In the genomic region with DNA sequence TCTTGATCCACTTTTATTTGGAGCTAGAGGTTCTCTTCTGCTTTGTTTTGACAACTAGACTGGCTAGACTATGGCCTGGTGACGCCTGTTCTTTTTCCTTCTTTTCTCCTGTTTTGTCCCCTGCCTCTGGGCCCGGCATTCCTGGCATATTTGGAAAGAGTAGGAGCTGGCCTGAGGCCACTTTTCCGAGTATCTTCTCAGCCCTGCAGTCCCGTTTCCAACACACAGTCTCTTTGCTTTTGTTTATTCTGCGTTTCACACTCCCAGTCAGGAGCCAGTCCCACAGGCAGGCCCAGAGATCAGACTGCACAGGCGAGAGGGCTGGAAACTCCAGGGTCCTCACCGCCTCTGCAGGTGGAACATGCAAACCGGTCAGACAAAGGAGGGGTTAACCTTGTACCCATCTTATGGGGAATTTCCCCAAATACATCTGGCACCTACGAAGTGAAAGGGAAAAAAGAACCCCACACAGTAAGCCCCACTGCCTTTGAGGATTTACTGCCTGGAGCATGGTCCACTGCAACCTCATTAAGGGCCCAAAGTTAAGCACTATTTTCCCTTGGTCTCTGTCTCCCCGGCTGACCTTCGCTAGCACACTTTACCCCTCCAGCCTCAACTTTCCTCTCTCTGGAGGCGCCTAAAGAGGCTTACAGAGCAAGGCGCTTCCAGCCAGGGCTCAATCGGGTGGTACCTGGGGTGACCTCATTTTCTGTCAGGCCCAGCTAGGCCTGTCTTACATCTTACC, we compare ENCODE assay signal across 1 cellular context.
TF ChIP-seq lines count a peak whose summit lies in the region.

No MANE protein-coding gene starts in this region.

TF ChIP-seq in HepG2, 621 proteins besides CTCF, POLR2A, EP300 and RAD21 (continued from another document):
- TF ChIP-seq, protein P1, sequence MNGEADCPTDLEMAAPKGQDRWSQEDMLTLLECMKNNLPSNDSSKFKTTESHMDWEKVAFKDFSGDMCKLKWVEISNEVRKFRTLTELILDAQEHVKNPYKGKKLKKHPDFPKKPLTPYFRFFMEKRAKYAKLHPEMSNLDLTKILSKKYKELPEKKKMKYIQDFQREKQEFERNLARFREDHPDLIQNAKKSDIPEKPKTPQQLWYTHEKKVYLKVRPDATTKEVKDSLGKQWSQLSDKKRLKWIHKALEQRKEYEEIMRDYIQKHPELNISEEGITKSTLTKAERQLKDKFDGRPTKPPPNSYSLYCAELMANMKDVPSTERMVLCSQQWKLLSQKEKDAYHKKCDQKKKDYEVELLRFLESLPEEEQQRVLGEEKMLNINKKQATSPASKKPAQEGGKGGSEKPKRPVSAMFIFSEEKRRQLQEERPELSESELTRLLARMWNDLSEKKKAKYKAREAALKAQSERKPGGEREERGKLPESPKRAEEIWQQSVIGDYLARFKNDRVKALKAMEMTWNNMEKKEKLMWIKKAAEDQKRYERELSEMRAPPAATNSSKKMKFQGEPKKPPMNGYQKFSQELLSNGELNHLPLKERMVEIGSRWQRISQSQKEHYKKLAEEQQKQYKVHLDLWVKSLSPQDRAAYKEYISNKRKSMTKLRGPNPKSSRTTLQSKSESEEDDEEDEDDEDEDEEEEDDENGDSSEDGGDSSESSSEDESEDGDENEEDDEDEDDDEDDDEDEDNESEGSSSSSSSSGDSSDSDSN (CRISPR knock-in tag; IDR thresholded peaks at IDR 0.05), result peak; percentile 46; the same call in 1 of the 2 replicates
- TF ChIP-seq ATF1 (CRISPR knock-in tag; IDR thresholded peaks at IDR 0.05) (no peak), AGO1 (IDR thresholded peaks at IDR 0.05; ENCODE audit: low read depth, low read length, poor library complexity, severe bottlenecking) (no peak), FOXO1 (CRISPR knock-in tag; IDR thresholded peaks at IDR 0.05) (peak; percentile 49; the same call in 1 of the 2 replicates), HNF4A (CRISPR knock-in tag; IDR thresholded peaks at IDR 0.05) (peak; percentile 70; the same call in 1 of the 2 replicates), JUN (CRISPR knock-in tag; IDR thresholded peaks at IDR 0.05) (peak; percentile 64), KLF16 (CRISPR knock-in tag; IDR thresholded peaks at IDR 0.05) (no peak), SNAPC2 (CRISPR knock-in tag; IDR thresholded peaks at IDR 0.05) (no peak), REXO4 (CRISPR knock-in tag; IDR thresholded peaks at IDR 0.05; ENCODE audit: borderline replicate concordance) (no peak), ARHGAP35 (CRISPR knock-in tag; IDR thresholded peaks at IDR 0.05; ENCODE audit: borderline replicate concordance) (no peak), SRF (IDR thresholded peaks at IDR 0.05; ENCODE audit: low read depth, low read length) (no peak), HCFC1 (IDR thresholded peaks at IDR 0.05; ENCODE audit: low read depth, low read length) (no peak), ATF7 (IDR thresholded peaks at IDR 0.05) (no peak), ATF7 (CRISPR knock-in tag; IDR thresholded peaks at IDR 0.05) (0 out of 2 replicates have a peak, but pooled peaks have one; percentile 37), ZSCAN12 (CRISPR knock-in tag; IDR thresholded peaks at IDR 0.05) (no peak), NFE2L1 (CRISPR knock-in tag; IDR thresholded peaks at IDR 0.05; ENCODE audit: borderline replicate concordance) (no peak), ZNF747 (CRISPR knock-in tag; IDR thresholded peaks at IDR 0.05; ENCODE audit: borderline replicate concordance) (peak; percentile 68; the same call in 1 of the 2 replicates), KAT2B (IDR thresholded peaks at IDR 0.05; ENCODE audit: borderline replicate concordance, low read depth, low read length) (no peak), ZEB1 (IDR thresholded peaks at IDR 0.05; ENCODE audit: insufficient replicate concordance, low read depth) (no peak), SAP130 (CRISPR knock-in tag; IDR thresholded peaks at IDR 0.05; ENCODE audit: low read depth) (peak; percentile 70), NR2F1 (CRISPR knock-in tag; IDR thresholded peaks at IDR 0.05) (no peak), PLRG1 (conservative IDR thresholded peaks at IDR 0.05) (no peak), ATM (IDR thresholded peaks at IDR 0.05; ENCODE audit: borderline replicate concordance) (no peak), ZNF768 (CRISPR knock-in tag; IDR thresholded peaks at IDR 0.05) (peak; percentile 32; the same call in 1 of the 2 replicates), ZNF510 (CRISPR knock-in tag; IDR thresholded peaks at IDR 0.05; ENCODE audit: low read depth) (no peak), FLYWCH1 (CRISPR knock-in tag; IDR thresholded peaks at IDR 0.05) (no peak), RBAK (CRISPR knock-in tag; IDR thresholded peaks at IDR 0.05) (no peak), ZNF746 (CRISPR knock-in tag; IDR thresholded peaks at IDR 0.05) (no peak), ZNF260 (CRISPR knock-in tag; IDR thresholded peaks at IDR 0.05; ENCODE audit: borderline replicate concordance, low read depth) (no peak)
- TF ChIP-seq, protein P2, sequence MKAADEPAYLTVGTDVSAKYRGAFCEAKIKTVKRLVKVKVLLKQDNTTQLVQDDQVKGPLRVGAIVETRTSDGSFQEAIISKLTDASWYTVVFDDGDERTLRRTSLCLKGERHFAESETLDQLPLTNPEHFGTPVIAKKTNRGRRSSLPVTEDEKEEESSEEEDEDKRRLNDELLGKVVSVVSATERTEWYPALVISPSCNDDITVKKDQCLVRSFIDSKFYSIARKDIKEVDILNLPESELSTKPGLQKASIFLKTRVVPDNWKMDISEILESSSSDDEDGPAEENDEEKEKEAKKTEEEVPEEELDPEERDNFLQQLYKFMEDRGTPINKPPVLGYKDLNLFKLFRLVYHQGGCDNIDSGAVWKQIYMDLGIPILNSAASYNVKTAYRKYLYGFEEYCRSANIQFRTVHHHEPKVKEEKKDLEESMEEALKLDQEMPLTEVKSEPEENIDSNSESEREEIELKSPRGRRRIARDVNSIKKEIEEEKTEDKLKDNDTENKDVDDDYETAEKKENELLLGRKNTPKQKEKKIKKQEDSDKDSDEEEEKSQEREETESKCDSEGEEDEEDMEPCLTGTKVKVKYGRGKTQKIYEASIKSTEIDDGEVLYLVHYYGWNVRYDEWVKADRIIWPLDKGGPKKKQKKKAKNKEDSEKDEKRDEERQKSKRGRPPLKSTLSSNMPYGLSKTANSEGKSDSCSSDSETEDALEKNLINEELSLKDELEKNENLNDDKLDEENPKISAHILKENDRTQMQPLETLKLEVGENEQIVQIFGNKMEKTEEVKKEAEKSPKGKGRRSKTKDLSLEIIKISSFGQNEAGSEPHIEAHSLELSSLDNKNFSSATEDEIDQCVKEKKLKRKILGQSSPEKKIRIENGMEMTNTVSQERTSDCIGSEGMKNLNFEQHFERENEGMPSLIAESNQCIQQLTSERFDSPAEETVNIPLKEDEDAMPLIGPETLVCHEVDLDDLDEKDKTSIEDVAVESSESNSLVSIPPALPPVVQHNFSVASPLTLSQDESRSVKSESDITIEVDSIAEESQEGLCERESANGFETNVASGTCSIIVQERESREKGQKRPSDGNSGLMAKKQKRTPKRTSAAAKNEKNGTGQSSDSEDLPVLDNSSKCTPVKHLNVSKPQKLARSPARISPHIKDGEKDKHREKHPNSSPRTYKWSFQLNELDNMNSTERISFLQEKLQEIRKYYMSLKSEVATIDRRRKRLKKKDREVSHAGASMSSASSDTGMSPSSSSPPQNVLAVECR (CRISPR knock-in tag; IDR thresholded peaks at IDR 0.05; ENCODE audit: borderline replicate concordance), result no peak
- TF ChIP-seq, protein P3, sequence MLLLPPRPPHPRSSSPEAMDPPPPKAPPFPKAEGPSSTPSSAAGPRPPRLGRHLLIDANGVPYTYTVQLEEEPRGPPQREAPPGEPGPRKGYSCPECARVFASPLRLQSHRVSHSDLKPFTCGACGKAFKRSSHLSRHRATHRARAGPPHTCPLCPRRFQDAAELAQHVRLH (CRISPR knock-in tag; IDR thresholded peaks at IDR 0.05; ENCODE audit: borderline replicate concordance, low read depth), result no peak; the same call in 1 of the 2 replicates
- TF ChIP-seq, protein P4, sequence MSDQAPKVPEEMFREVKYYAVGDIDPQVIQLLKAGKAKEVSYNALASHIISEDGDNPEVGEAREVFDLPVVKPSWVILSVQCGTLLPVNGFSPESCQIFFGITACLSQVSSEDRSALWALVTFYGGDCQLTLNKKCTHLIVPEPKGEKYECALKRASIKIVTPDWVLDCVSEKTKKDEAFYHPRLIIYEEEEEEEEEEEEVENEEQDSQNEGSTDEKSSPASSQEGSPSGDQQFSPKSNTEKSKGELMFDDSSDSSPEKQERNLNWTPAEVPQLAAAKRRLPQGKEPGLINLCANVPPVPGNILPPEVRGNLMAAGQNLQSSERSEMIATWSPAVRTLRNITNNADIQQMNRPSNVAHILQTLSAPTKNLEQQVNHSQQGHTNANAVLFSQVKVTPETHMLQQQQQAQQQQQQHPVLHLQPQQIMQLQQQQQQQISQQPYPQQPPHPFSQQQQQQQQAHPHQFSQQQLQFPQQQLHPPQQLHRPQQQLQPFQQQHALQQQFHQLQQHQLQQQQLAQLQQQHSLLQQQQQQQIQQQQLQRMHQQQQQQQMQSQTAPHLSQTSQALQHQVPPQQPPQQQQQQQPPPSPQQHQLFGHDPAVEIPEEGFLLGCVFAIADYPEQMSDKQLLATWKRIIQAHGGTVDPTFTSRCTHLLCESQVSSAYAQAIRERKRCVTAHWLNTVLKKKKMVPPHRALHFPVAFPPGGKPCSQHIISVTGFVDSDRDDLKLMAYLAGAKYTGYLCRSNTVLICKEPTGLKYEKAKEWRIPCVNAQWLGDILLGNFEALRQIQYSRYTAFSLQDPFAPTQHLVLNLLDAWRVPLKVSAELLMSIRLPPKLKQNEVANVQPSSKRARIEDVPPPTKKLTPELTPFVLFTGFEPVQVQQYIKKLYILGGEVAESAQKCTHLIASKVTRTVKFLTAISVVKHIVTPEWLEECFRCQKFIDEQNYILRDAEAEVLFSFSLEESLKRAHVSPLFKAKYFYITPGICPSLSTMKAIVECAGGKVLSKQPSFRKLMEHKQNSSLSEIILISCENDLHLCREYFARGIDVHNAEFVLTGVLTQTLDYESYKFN (CRISPR knock-in tag; conservative IDR thresholded peaks at IDR 0.05), result peak; percentile 76; the same call in 1 of the 2 replicates
- TF ChIP-seq, protein P5, sequence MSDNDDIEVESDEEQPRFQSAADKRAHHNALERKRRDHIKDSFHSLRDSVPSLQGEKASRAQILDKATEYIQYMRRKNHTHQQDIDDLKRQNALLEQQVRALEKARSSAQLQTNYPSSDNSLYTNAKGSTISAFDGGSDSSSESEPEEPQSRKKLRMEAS (IDR thresholded peaks at IDR 0.05), result peak; percentile 58
- TF ChIP-seq, protein P6, sequence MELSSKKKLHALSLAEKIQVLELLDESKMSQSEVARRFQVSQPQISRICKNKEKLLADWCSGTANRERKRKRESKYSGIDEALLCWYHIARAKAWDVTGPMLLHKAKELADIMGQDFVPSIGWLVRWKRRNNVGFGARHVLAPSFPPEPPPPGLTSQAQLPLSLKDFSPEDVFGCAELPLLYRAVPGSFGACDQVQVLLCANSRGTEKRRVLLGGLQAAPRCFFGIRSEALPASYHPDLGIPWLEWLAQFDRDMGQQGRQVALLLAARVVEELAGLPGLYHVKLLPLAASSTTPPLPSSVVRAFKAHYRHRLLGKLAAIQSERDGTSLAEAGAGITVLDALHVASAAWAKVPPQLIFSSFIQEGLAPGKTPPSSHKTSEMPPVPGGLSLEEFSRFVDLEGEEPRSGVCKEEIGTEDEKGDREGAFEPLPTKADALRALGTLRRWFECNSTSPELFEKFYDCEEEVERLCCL (CRISPR knock-in tag; IDR thresholded peaks at IDR 0.05; ENCODE audit: borderline replicate concordance), result no peak
- TF ChIP-seq, protein P7, sequence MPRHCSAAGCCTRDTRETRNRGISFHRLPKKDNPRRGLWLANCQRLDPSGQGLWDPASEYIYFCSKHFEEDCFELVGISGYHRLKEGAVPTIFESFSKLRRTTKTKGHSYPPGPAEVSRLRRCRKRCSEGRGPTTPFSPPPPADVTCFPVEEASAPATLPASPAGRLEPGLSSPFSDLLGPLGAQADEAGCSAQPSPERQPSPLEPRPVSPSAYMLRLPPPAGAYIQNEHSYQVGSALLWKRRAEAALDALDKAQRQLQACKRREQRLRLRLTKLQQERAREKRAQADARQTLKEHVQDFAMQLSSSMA (CRISPR knock-in tag; IDR thresholded peaks at IDR 0.05), result 0 out of 2 replicates have a peak, but pooled peaks have one; percentile 15
- TF ChIP-seq, protein P8, sequence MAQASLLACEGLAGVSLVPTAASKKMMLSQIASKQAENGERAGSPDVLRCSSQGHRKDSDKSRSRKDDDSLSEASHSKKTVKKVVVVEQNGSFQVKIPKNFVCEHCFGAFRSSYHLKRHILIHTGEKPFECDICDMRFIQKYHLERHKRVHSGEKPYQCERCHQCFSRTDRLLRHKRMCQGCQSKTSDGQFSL (CRISPR knock-in tag; IDR thresholded peaks at IDR 0.05), result no peak
- TF ChIP-seq, protein P9, sequence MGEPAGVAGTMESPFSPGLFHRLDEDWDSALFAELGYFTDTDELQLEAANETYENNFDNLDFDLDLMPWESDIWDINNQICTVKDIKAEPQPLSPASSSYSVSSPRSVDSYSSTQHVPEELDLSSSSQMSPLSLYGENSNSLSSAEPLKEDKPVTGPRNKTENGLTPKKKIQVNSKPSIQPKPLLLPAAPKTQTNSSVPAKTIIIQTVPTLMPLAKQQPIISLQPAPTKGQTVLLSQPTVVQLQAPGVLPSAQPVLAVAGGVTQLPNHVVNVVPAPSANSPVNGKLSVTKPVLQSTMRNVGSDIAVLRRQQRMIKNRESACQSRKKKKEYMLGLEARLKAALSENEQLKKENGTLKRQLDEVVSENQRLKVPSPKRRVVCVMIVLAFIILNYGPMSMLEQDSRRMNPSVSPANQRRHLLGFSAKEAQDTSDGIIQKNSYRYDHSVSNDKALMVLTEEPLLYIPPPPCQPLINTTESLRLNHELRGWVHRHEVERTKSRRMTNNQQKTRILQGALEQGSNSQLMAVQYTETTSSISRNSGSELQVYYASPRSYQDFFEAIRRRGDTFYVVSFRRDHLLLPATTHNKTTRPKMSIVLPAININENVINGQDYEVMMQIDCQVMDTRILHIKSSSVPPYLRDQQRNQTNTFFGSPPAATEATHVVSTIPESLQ (CRISPR knock-in tag; conservative IDR thresholded peaks at IDR 0.05), result no peak
- TF ChIP-seq, protein P10, sequence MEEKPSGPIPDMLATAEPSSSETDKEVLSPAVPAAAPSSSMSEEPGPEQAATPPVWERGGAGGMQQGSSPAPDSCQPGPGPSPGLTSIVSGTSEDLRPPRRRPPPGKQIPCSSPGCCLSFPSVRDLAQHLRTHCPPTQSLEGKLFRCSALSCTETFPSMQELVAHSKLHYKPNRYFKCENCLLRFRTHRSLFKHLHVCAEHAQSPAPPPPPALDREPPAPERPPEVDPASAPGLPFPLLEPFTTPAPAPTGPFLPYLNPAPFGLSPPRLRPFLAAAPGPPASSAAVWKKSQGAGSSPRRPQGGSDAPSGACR (CRISPR knock-in tag; IDR thresholded peaks at IDR 0.05), result peak; percentile 72; the same call in 1 of the 2 replicates
- TF ChIP-seq, protein P11, sequence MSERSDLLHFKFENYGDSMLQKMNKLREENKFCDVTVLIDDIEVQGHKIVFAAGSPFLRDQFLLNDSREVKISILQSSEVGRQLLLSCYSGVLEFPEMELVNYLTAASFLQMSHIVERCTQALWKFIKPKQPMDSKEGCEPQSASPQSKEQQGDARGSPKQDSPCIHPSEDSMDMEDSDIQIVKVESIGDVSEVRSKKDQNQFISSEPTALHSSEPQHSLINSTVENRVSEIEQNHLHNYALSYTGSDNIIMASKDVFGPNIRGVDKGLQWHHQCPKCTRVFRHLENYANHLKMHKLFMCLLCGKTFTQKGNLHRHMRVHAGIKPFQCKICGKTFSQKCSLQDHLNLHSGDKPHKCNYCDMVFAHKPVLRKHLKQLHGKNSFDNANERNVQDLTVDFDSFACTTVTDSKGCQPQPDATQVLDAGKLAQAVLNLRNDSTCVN (CRISPR knock-in tag; IDR thresholded peaks at IDR 0.05; ENCODE audit: borderline replicate concordance), result no peak
